8 cellular contexts compared by ENCODE assay signal in genomic region chr10:89351402-89352038, GRCh38. TPM values are rescaled to one million over a fixed set of nuclear protein-coding genes. Genes with fewer than 3 reads are reported as not detected.
A peak's percentile ranks its signal among the peaks of the same experiment; 100 is the strongest.
DNase-seq lines count a peak whose midpoint lies in the region; ATAC-seq and TF ChIP-seq lines count a peak whose summit lies in the region.
"Had no signal": no experiment of that assay in that cellular context is flagged by ENCODE, and none has a peak within 500 bp of the region (broad histone marks: within the 10 kb centered on the region; RNA-seq: fewer than 3 reads in every experiment).

No MANE protein-coding gene starts in this region.

- no peak overlapping the region for H3K4me2 ChIP-seq in OCI-LY7 (ENCODE audit: low read length)

- peaks cover 19% of the 10 kb centered on the region for H3K4me1 Mint-ChIP-seq in activated T-helper 17 cell treated with anti-CD3 and anti-CD28 coated beads, Interleukin-2, amount 50 U/mL, for 72 hours
- H3K4me1 Mint-ChIP-seq in type B pancreatic cell (ENCODE audit: unreplicated experiment), result peaks cover 48% of the 10 kb centered on the region

- BruUV-seq in OCI-LY7 (replicated peaks; lab: Mats Ljungman, UMichigan), result no TSS peak

- no peaks in the 10 kb centered on the region for H3K27me3 ChIP-seq in left lung

- H3K4me3 ChIP-seq in left lung (no peak overlapping the region), OCI-LY7 (ENCODE audit: low read depth, low read length, poor library complexity, severe bottlenecking) (no peak overlapping the region)

- H3K36me3 ChIP-seq in left lung (no peaks in the 10 kb centered on the region), OCI-LY7 (ENCODE audit: insufficient read depth, low read length) (no peaks in the 10 kb centered on the region)

- H4K20me1 ChIP-seq in OCI-LY7 (ENCODE audit: insufficient read depth, low read length), result no peaks in the 10 kb centered on the region

- H3K4me3 Mint-ChIP-seq in activated T-helper 17 cell treated with anti-CD3 and anti-CD28 coated beads, Interleukin-2, amount 50 U/mL, for 72 hours, result peak overlapping the region; percentile 27
- peak overlapping the region; percentile 81 for H3K4me3 Mint-ChIP-seq in type B pancreatic cell

- H3K27ac Mint-ChIP-seq in activated T-helper 17 cell treated with anti-CD3 and anti-CD28 coated beads, Interleukin-2, amount 50 U/mL, for 72 hours, result peak overlapping the region; percentile 69
- peak overlapping the region; percentile 98 for H3K27ac Mint-ChIP-seq in type B pancreatic cell

- ATAC-seq in GM19351 (IDR thresholded peaks at IDR 0.05; ENCODE audit: unreplicated experiment) (peak; percentile 89), HG03025 (IDR thresholded peaks at IDR 0.05; ENCODE audit: low FRiP score, unreplicated experiment) (peak; percentile 78), left lung (peak; percentile 38)
- ATAC-seq in activated T-helper 17 cell treated with anti-CD3 and anti-CD28 coated beads, Interleukin-2, amount 50 U/mL, for 72 hours (replicated peaks), result peak; percentile 90

- H3K9me3 Mint-ChIP-seq in activated T-helper 17 cell treated with anti-CD3 and anti-CD28 coated beads, Interleukin-2, amount 50 U/mL, for 72 hours, result peaks cover 3% of the 10 kb centered on the region
- peaks cover 5% of the 10 kb centered on the region for H3K9me3 Mint-ChIP-seq in type B pancreatic cell

- no peaks in the 10 kb centered on the region for H3K9me2 ChIP-seq in OCI-LY7 (ENCODE audit: insufficient read depth, low read length)

- CTCF ChIA-PET in OCI-LY7 (lab: Charles Lee; ENCODE audit: unreplicated experiment), result interaction anchor here (1.0 kb wide), 1 partner anchor 13 kb away, joined by 3 read pairs; no protein-coding TSS in a partner anchor

- H3K9me3 ChIP-seq in left lung (no peaks in the 10 kb centered on the region), OCI-LY7 (ENCODE audit: low read length) (no peaks in the 10 kb centered on the region)

- H3K36me3 Mint-ChIP-seq in activated T-helper 17 cell treated with anti-CD3 and anti-CD28 coated beads, Interleukin-2, amount 50 U/mL, for 72 hours (ENCODE audit: low read depth), result no peaks in the 10 kb centered on the region
- peaks cover 5% of the 10 kb centered on the region for H3K36me3 Mint-ChIP-seq in type B pancreatic cell

- POLR2A ChIA-PET in OCI-LY7 (lab: Charles Lee), result interaction anchor here (0.6 kb wide), 1 partner anchor 103 kb away, joined by 3 read pairs; no protein-coding TSS in a partner anchor

- no peaks in the 10 kb centered on the region for H3K79me2 ChIP-seq in OCI-LY7 (ENCODE audit: insufficient read depth, low read depth, low read length)

- intact Hi-C loops in left lung (cut with DNase I) (no loop called here), OCI-LY7 (cut with micrococcal nuclease; ENCODE audit: unreplicated experiment) (no loop called here)

- TF ChIP-seq CTCF in left lung (IDR thresholded peaks at IDR 0.05) (no peak), type B pancreatic cell (conservative IDR thresholded peaks at IDR 0.05) (no peak), OCI-LY7 (conservative IDR thresholded peaks at IDR 0.05; ENCODE audit: low read length) (no peak)

- H2AFZ ChIP-seq in OCI-LY7 (ENCODE audit: low read length), result no peak overlapping the region

- peaks cover 3% of the 10 kb centered on the region for H3K27me3 Mint-ChIP-seq in activated T-helper 17 cell treated with anti-CD3 and anti-CD28 coated beads, Interleukin-2, amount 50 U/mL, for 72 hours
- no peaks in the 10 kb centered on the region for H3K27me3 Mint-ChIP-seq in type B pancreatic cell

- H3K4me1 ChIP-seq in left lung, result peaks cover 13 to 40% of the 10 kb centered on the region in 2 donors
- no peaks in the 10 kb centered on the region for H3K4me1 ChIP-seq in OCI-LY7 (ENCODE audit: insufficient read depth, low read length, poor library complexity, severe bottlenecking)

- DNase-seq in left lung (no peak), type B pancreatic cell (ENCODE audit: extremely low spot score, unreplicated experiment) (no peak), OCI-LY7 (ENCODE audit: low spot score) (no peak), SIG-M5 treated with dmso at 0.1 percent for 504 hours (lab: John Stamatoyannopoulos, UW; ENCODE audit: unreplicated experiment) (no peak)

- H3K27ac ChIP-seq in left lung, result peak overlapping the region; percentile 76 to 94
- no peak overlapping the region for H3K27ac ChIP-seq in OCI-LY7 (ENCODE audit: low read depth, low read length, poor library complexity, severe bottlenecking)

RNA-seq across cellular contexts. Expression of gene IFIT3, which starts 23.7 kb away (rescaled TPM):
- total RNA-seq in activated T-helper 17 cell treated with anti-CD3 and anti-CD28 coated beads, Interleukin-2, amount 50 U/mL, for 72 hours, result 1 to 10 TPM; 2.5 to 4.3 TPM
- total RNA-seq in left lung (10 to 100 TPM; 36.2 to 48.9 TPM), type B pancreatic cell (ENCODE audit: low replicate concordance) (4.9 and 9.4 TPM in 2 replicates), OCI-LY7 (2022) (0.17 and 0.39 TPM in 2 replicates)
- total RNA-seq in OCI-LY7 (2014; rRNA removed; shearing (Covaris generic)), result 0.26 and 0.35 TPM in 2 replicates

RNA-seq across cellular contexts. Expression of gene IFIT1B, which starts 26.3 kb away (rescaled TPM):
- total RNA-seq in activated T-helper 17 cell treated with anti-CD3 and anti-CD28 coated beads, Interleukin-2, amount 50 U/mL, for 72 hours, result not detected
- total RNA-seq in left lung (not detected), type B pancreatic cell (ENCODE audit: low replicate concordance) (not detected in 2 replicates), OCI-LY7 (2022) (not detected in 2 replicates)
- not detected in 2 replicates for total RNA-seq in OCI-LY7 (2014; rRNA removed; shearing (Covaris generic))
- total RNA-seq: T-helper 2 cell treated with Interferon-gamma antibody and Interleukin-4, amounts not matched to agents 100 ng/mL and 5 ng/mL, for 36 hours had no signal

RNA-seq across cellular contexts. Expression of gene IFIT1, which starts 40.9 kb away (rescaled TPM):
- total RNA-seq in activated T-helper 17 cell treated with anti-CD3 and anti-CD28 coated beads, Interleukin-2, amount 50 U/mL, for 72 hours, result under 1 TPM; 0.58 to 0.84 TPM
- 10 to 100 TPM; 30.7 to 34.8 TPM for total RNA-seq in left lung
- 4.4 and 6.0 TPM in 2 replicates for total RNA-seq in type B pancreatic cell (ENCODE audit: low replicate concordance)
- total RNA-seq in OCI-LY7 (2014; rRNA removed; shearing (Covaris generic)), result not detected in 2 replicates
- total RNA-seq in OCI-LY7 (2022), result not detected in 2 replicates

RNA-seq across cellular contexts. Expression of gene IFIT2, which starts 49.7 kb away (rescaled TPM):
- 1 to 10 TPM; 2.0 to 3.2 TPM for total RNA-seq in activated T-helper 17 cell treated with anti-CD3 and anti-CD28 coated beads, Interleukin-2, amount 50 U/mL, for 72 hours
- total RNA-seq in left lung, result 10 to 100 TPM; 18.7 to 26.1 TPM
- 1.3 and 1.4 TPM in 2 replicates for total RNA-seq in type B pancreatic cell (ENCODE audit: low replicate concordance)
- total RNA-seq in OCI-LY7 (2014; rRNA removed; shearing (Covaris generic)), result 0.26 and 0.57 TPM in 2 replicates
- 0.37 and 0.72 TPM in 2 replicates for total RNA-seq in OCI-LY7 (2022)

Comparison
In these comparisons a context has a peak if more than half of its experiments do, and no peak if none do; other contexts are left out.
1. ATAC-seq: peak in every context shown above with its lines; median percentile 90 in activated T-helper 17 cell treated with anti-CD3 and anti-CD28 coated beads, Interleukin-2, amount 50 U/mL, for 72 hours; 89 in GM19351; 78 in HG03025; 38 in left lung.